In genomic region chr2:236872015-236872414, GRCh38 we compare ENCODE assay signal across 15 cellular contexts.
DNase-seq lines count a peak whose midpoint lies in the region; ATAC-seq, FAIRE-seq and TF ChIP-seq lines count a peak whose summit lies in the region.
"Had no signal": no experiment of that assay in that cellular context is flagged by ENCODE, and none has a peak within 500 bp of the region (broad histone marks: within the 10 kb centered on the region; RNA-seq: fewer than 3 reads in every experiment).

No MANE protein-coding gene starts in this region.

- peaks cover 12% of the 10 kb centered on the region for H3K4me1 Mint-ChIP-seq in Caco-2 (ENCODE audit: low read depth, unreplicated experiment)

- no peak for TF ChIP-seq POLR2A in HepG2 (IDR thresholded peaks at IDR 0.05; ENCODE audit: insufficient read depth in 1 of 2, low read depth in 2 of 2, low read length in 2 of 2)

- no peak overlapping the region for H3K4me2 ChIP-seq in HepG2 (ENCODE audit: low read depth, low read length)
- H3K4me2 ChIP-seq in fibroblast of lung (ENCODE audit: extremely low read depth, insufficient read depth, low read length): no peak overlapping the region
- no peak overlapping the region for H3K4me2 ChIP-seq in parathyroid adenoma (ENCODE audit: low read length)

- H3K4me1 ChIP-seq in liver (ENCODE audit: control insufficient read depth in 4 of 4, insufficient read depth in 4 of 4, low read length in 3 of 4): no peaks in the 10 kb centered on the region
- H3K4me1 ChIP-seq in HepG2 (ENCODE audit: insufficient read depth, low read length): no peaks in the 10 kb centered on the region
- H3K4me1 ChIP-seq in fibroblast of lung (ENCODE audit: control insufficient read depth, extremely low read depth, insufficient read depth, low read length): no peaks in the 10 kb centered on the region
- H3K4me1 ChIP-seq in parathyroid adenoma: no peaks in the 10 kb centered on the region
- peaks cover 24% of the 10 kb centered on the region; the same call in 1 of the 2 replicates for H3K4me1 ChIP-seq in Caco-2
- H3K4me1 ChIP-seq: ascending aorta had no signal

- no peaks in the 10 kb centered on the region for H3K27me3 Mint-ChIP-seq in Caco-2 (ENCODE audit: insufficient read depth, unreplicated experiment)
- H3K27me3 Mint-ChIP-seq: activated T-helper 17 cell treated with anti-CD3 and anti-CD28 coated beads, Interleukin-2, amount 50 U/mL, for 72 hours had no signal

- DNase-seq in HepG2 (ENCODE audit: low spot score): no peak
- no peak for DNase-seq in fibroblast of lung (ENCODE audit: low read depth in 2 of 2)
- no peak for DNase-seq in NCI-H2107 treated with DMSO at 0.1 percent for 48 hours (lab: John Stamatoyannopoulos, UW; ENCODE audit: unreplicated experiment)
- DNase-seq in NCI-H1092 treated with DMSO at 0.1 percent for 48 hours (lab: John Stamatoyannopoulos, UW): no peak
- no peak for DNase-seq in Caco-2
- DNase-seq: activated CD4-positive, alpha-beta T cell treated with anti-CD3 and anti-CD28 coated beads, Interleukin-2, amount 50 U/mL, for 4 hours; DMS 273 treated with DMSO at 0.1 percent for 48 hours; MM.1S had no signal

- intact Hi-C loops in HepG2 (cut with micrococcal nuclease; ENCODE audit: unreplicated experiment) (no loop called here), Caco-2 (cut with micrococcal nuclease; ENCODE audit: unreplicated experiment) (no loop called here)

- no peaks in the 10 kb centered on the region for H3K9me3 Mint-ChIP-seq in Caco-2 (ENCODE audit: unreplicated experiment)
- H3K9me3 Mint-ChIP-seq: activated T-helper 17 cell treated with anti-CD3 and anti-CD28 coated beads, Interleukin-2, amount 50 U/mL, for 72 hours had no signal

- no peak overlapping the region for H3K9ac ChIP-seq in liver (ENCODE audit: low read depth in 1 of 2, low read length in 2 of 2)
- H3K9ac ChIP-seq in HepG2 (ENCODE audit: insufficient read depth, low read depth, low read length): no peak overlapping the region
- no peak overlapping the region for H3K9ac ChIP-seq in fibroblast of lung (ENCODE audit: insufficient read depth, low read length)
- no peak overlapping the region for H3K9ac ChIP-seq in parathyroid adenoma

- no peak overlapping the region for H3K4me3 Mint-ChIP-seq in Caco-2 (ENCODE audit: unreplicated experiment)
- H3K4me3 Mint-ChIP-seq: activated T-helper 17 cell treated with anti-CD3 and anti-CD28 coated beads, Interleukin-2, amount 50 U/mL, for 72 hours had no signal

- POLR2A ChIA-PET in HepG2 (lab: Yijun Ruan, JAX): no interaction called here
- POLR2A ChIA-PET in Caco-2 (lab: Charles Lee): no interaction called here

- in situ Hi-C loops in HepG2 (cut with HindIII; ENCODE audit: extremely low pct_ligation_motif_present, low pct_unique_long_range_greater_than_20kb): no loop called here

- no peak overlapping the region for H3K27ac Mint-ChIP-seq in Caco-2 (ENCODE audit: unreplicated experiment)

- no peaks in the 10 kb centered on the region for H3K27me3 ChIP-seq in liver (ENCODE audit: control insufficient read depth in 4 of 4, insufficient read depth in 4 of 4, low read length in 3 of 4)
- no peaks in the 10 kb centered on the region for H3K27me3 ChIP-seq in HepG2 (ENCODE audit: control insufficient read depth in 1 of 2, insufficient read depth in 2 of 2, low read length in 2 of 2)
- no peaks in the 10 kb centered on the region for H3K27me3 ChIP-seq in fibroblast of lung (ENCODE audit: control insufficient read depth, insufficient read depth, low read length)
- no peaks in the 10 kb centered on the region for H3K27me3 ChIP-seq in parathyroid adenoma (ENCODE audit: control insufficient read depth, insufficient read depth, low read length)
- H3K27me3 ChIP-seq in Caco-2 (replicated peaks; ENCODE audit: control insufficient read depth, insufficient read depth, low read length): no peaks in the 10 kb centered on the region
- H3K27me3 ChIP-seq: ascending aorta, heart right ventricle, tibial artery had no signal

- H3K36me3 Mint-ChIP-seq in Caco-2 (ENCODE audit: insufficient read depth, unreplicated experiment): no peaks in the 10 kb centered on the region

- TF ChIP-seq RAD21 in liver (IDR thresholded peaks at IDR 0.05) (no peak), HepG2 (CRISPR knock-in tag; IDR thresholded peaks at IDR 0.05) (no peak)

- no peaks in the 10 kb centered on the region for H3K9me3 ChIP-seq in liver (ENCODE audit: control insufficient read depth in 4 of 4, low read length in 3 of 4)
- no peaks in the 10 kb centered on the region for H3K9me3 ChIP-seq in HepG2 (ENCODE audit: low read length)
- H3K9me3 ChIP-seq in fibroblast of lung (ENCODE audit: control insufficient read depth, insufficient read depth, low read depth, low read length): no peaks in the 10 kb centered on the region
- no peaks in the 10 kb centered on the region for H3K9me3 ChIP-seq in parathyroid adenoma (ENCODE audit: control insufficient read depth, low read length)
- H3K9me3 ChIP-seq in Caco-2: no peaks in the 10 kb centered on the region
- H3K9me3 ChIP-seq: ascending aorta, heart right ventricle, tibial artery had no signal

- FAIRE-seq in HepG2 (lab: Jason Lieb, UNC): no peak

- H3K4me3 ChIP-seq in liver (ENCODE audit: low read depth in 1 of 3, low read length in 3 of 3) (no peak overlapping the region), HepG2 (replicated peaks in 1 of 3; ENCODE audit: insufficient read depth in 1 of 3, low read depth in 2 of 3, low read length in 3 of 3) (no peak overlapping the region), fibroblast of lung (replicated peaks in 1 of 4; ENCODE audit: control extremely low read depth in 1 of 4, insufficient read depth in 1 of 4, low read depth in 3 of 4, low read length in 4 of 4) (no peak overlapping the region), parathyroid adenoma (ENCODE audit: low read depth, low read length) (no peak overlapping the region), Caco-2 (ENCODE audit: low read depth, low read length) (no peak overlapping the region)
- H3K4me3 ChIP-seq: ascending aorta, heart right ventricle, tibial artery had no signal

- TF ChIP-seq EP300 in HepG2 (IDR thresholded peaks at IDR 0.05; ENCODE audit: low read depth in 2 of 2, low read length in 2 of 2): no peak
- no peak for TF ChIP-seq EP300 in HepG2 (CRISPR knock-in tag; IDR thresholded peaks at IDR 0.05; ENCODE audit: borderline replicate concordance)

- no peak overlapping the region for H2AFZ ChIP-seq in HepG2 (ENCODE audit: low read length)
- peak overlapping the region; percentile 85 for H2AFZ ChIP-seq in fibroblast of lung (ENCODE audit: low read length)
- no peak overlapping the region for H2AFZ ChIP-seq in parathyroid adenoma

- ATAC-seq in HepG2 (no peak), HG03520 (IDR thresholded peaks at IDR 0.05; ENCODE audit: unreplicated experiment) (no peak)

- peak overlapping the region; percentile 16 to 26 for H3K27ac ChIP-seq in liver (ENCODE audit: low read depth in 1 of 2, low read length in 2 of 2)
- no peak overlapping the region for H3K27ac ChIP-seq in HepG2 (ENCODE audit: extremely low read length, insufficient read depth, low read length)
- H3K27ac ChIP-seq in fibroblast of lung (ENCODE audit: insufficient read depth, low read length): peak overlapping the region; percentile 64
- peak overlapping the region; percentile 29 for H3K27ac ChIP-seq in parathyroid adenoma
- H3K27ac ChIP-seq: tibial artery had no signal

- WGBS in liver: 90% methylated on average over 4 of the region's 4 CpGs
- WGBS in HepG2 (ENCODE audit: low lambda C conversion rate): 33% methylated on average over 4 of the region's 4 CpGs

- no peak for TF ChIP-seq CTCF in liver (IDR thresholded peaks at IDR 0.05; ENCODE audit: low read depth, low read length, missing input control)
- no peak for TF ChIP-seq CTCF in HepG2 (CRISPR knock-in tag; IDR thresholded peaks at IDR 0.05)
- TF ChIP-seq CTCF in fibroblast of lung (conservative IDR thresholded peaks at IDR 0.05 in 1 of 2, IDR thresholded peaks at IDR 0.05 in 1 of 2; ENCODE audit: low read depth in 1 of 2, low read length in 2 of 2): no peak
- no peak for TF ChIP-seq CTCF in parathyroid adenoma (IDR thresholded peaks at IDR 0.05)
- TF ChIP-seq CTCF in Caco-2 (IDR thresholded peaks at IDR 0.05; ENCODE audit: insufficient read depth in 1 of 2, low read depth in 1 of 2, low read length in 1 of 2, severe bottlenecking in 1 of 2, unreplicated experiment in 1 of 2): no peak

- no peaks in the 10 kb centered on the region for H3K36me3 ChIP-seq in liver (ENCODE audit: control insufficient read depth in 4 of 4, insufficient read depth in 3 of 4, low read depth in 1 of 4, low read length in 3 of 4)
- H3K36me3 ChIP-seq in HepG2 (replicated peaks in 1 of 2; ENCODE audit: control insufficient read depth in 1 of 2, insufficient read depth in 2 of 2, low read length in 2 of 2): no peaks in the 10 kb centered on the region
- H3K36me3 ChIP-seq in fibroblast of lung (ENCODE audit: control insufficient read depth, insufficient read depth, low read length): no peaks in the 10 kb centered on the region
- no peaks in the 10 kb centered on the region for H3K36me3 ChIP-seq in parathyroid adenoma (ENCODE audit: control insufficient read depth, insufficient read depth, low read length)
- H3K36me3 ChIP-seq in Caco-2 (ENCODE audit: control insufficient read depth, insufficient read depth, low read length): no peaks in the 10 kb centered on the region
- H3K36me3 ChIP-seq: ascending aorta, heart right ventricle, tibial artery had no signal

- CTCF ChIA-PET in HepG2 (lab: Yijun Ruan, JAX; ENCODE audit: low intra/inter-chr PET ratio, low total read pairs) (no interaction called here), Caco-2 (lab: Charles Lee) (no interaction called here)

- BruUV-seq in HepG2 (replicated peaks; lab: Mats Ljungman, UMichigan): no TSS peak
- no TSS peak for BruUV-seq in Caco-2 (replicated peaks; lab: Mats Ljungman, UMichigan)

- no peaks in the 10 kb centered on the region for H3K79me2 ChIP-seq in HepG2 (ENCODE audit: insufficient read depth, low read length)
- H3K79me2 ChIP-seq in fibroblast of lung (ENCODE audit: control insufficient read depth, insufficient read depth, low read length): no peaks in the 10 kb centered on the region
- no peaks in the 10 kb centered on the region for H3K79me2 ChIP-seq in parathyroid adenoma

- H4K20me1 ChIP-seq in HepG2 (ENCODE audit: insufficient read depth, low read length) (no peaks in the 10 kb centered on the region), fibroblast of lung (ENCODE audit: control insufficient read depth, extremely low read depth, insufficient read depth, low read length) (no peaks in the 10 kb centered on the region)
